ENCODE assay signal across 7 cellular contexts in the genomic region with DNA sequence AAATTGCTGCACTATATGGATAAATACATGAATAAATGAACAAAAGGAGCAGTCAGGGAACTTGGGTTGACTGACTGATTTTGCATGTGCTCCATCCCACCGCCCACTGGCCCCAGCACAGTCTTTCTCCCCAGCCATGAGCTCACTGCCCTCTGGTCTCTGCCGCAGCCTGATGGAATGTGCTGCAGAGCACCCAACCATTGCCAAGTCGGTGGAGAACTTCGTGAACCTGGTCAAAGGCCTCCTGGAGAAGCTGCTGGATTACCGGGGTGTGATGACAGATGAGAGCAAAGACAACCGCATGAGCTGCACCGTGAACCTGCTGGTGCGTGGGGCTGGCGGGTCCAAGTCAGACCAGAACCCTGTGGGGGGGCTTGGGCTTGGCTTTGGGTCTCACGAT. TPM values are rescaled to one million over a fixed set of nuclear protein-coding genes. Genes with fewer than 3 reads are reported as not detected.
"Had no signal": no experiment of that assay in that cellular context is flagged by ENCODE, and none has a peak within 500 bp of the region (broad histone marks: within the 10 kb centered on the region; RNA-seq: fewer than 3 reads in every experiment).

No MANE protein-coding gene starts in this region.

- DNase-seq: H9, HCEC 1CT, IMR-90 had no signal

- H3K4me2 ChIP-seq: GM23338 had no signal

- H2AFZ ChIP-seq: GM23338 had no signal

- H3K4me3 ChIP-seq: GM23338, K562 had no signal

RNA-seq across cellular contexts. Expression of a gene that starts 53.9 kb away (rescaled TPM):
- total RNA-seq: GM23338, H1, H9, HT-29, K562 had no signal
